In genomic region chr5:127074466-127074865, GRCh38 we compare ENCODE assay signal across 14 cellular contexts.
"Had no signal": no experiment of that assay in that cellular context is flagged by ENCODE, and none has a peak within 500 bp of the region (broad histone marks: within the 10 kb centered on the region; RNA-seq: fewer than 3 reads in every experiment).

No MANE protein-coding gene starts in this region.

- DNase-seq: activated CD8-positive, alpha-beta memory T cell treated with anti-CD3 and anti-CD28 coated beads, Interleukin-2, amount 50 U/mL, for 4 hours; activated CD8-positive, alpha-beta T cell treated with anti-CD3 and anti-CD28 coated beads for 36 hours; activated naive CD4-positive, alpha-beta T cell treated with Interleukin-2 at 50 U/mL for 16 hours; amniotic stem cell; retina; stimulated activated CD4-positive, alpha-beta T cell treated with anti-CD3 and anti-CD28 coated beads, Interleukin-4, amount 100 ng/mL, for 4 hours; stimulated activated naive CD8-positive, alpha-beta T cell treated with anti-CD3 and anti-CD28 coated beads, Interleukin-15, amount 100 ng/mL, for 72 hours; SW 1271; T1000 had no signal

- H3K9me3 Mint-ChIP-seq: activated CD8-positive, alpha-beta T cell treated with anti-CD3 and anti-CD28 coated beads for 36 hours; activated T-helper 1 cell treated with anti-CD3 and anti-CD28 coated beads, Interleukin-12 subunit alpha, Interleukin-12 subunit beta, Interleukin-2, Interleukin-4 antibody, amounts not matched to agents 30 ng/mL and 10 ng/mL and 1 ng/mL, durations not matched to agents 14 hours and 24 hours and 36 hours; brain had no signal

- H3K27me3 Mint-ChIP-seq: activated CD8-positive, alpha-beta T cell treated with anti-CD3 and anti-CD28 coated beads for 36 hours; stimulated activated naive CD8-positive, alpha-beta T cell treated with anti-CD3 and anti-CD28 coated beads, Interleukin-15, amount 100 ng/mL, for 72 hours had no signal

- ATAC-seq: activated CD8-positive, alpha-beta T cell treated with anti-CD3 and anti-CD28 coated beads for 36 hours; heart left ventricle; stimulated activated naive CD8-positive, alpha-beta T cell treated with anti-CD3 and anti-CD28 coated beads, Interleukin-15, amount 100 ng/mL, for 72 hours had no signal

- H3K27me3 ChIP-seq: heart left ventricle, testis had no signal

- H3K36me3 Mint-ChIP-seq: brain had no signal

- H3K36me3 ChIP-seq: esophagus muscularis mucosa had no signal

- H3K9me3 ChIP-seq: esophagus muscularis mucosa, heart left ventricle, testis had no signal

- H3K27ac ChIP-seq: esophagus muscularis mucosa had no signal

- H3K27ac Mint-ChIP-seq: activated T-helper 1 cell treated with anti-CD3 and anti-CD28 coated beads, Interleukin-12 subunit alpha, Interleukin-12 subunit beta, Interleukin-2, Interleukin-4 antibody, amounts not matched to agents 30 ng/mL and 10 ng/mL and 1 ng/mL, durations not matched to agents 14 hours and 24 hours and 36 hours; brain; stimulated activated naive CD8-positive, alpha-beta T cell treated with anti-CD3 and anti-CD28 coated beads, Interleukin-15, amount 100 ng/mL, for 72 hours had no signal
